ENCODE assay signal across 8 cellular contexts in the genomic region with DNA sequence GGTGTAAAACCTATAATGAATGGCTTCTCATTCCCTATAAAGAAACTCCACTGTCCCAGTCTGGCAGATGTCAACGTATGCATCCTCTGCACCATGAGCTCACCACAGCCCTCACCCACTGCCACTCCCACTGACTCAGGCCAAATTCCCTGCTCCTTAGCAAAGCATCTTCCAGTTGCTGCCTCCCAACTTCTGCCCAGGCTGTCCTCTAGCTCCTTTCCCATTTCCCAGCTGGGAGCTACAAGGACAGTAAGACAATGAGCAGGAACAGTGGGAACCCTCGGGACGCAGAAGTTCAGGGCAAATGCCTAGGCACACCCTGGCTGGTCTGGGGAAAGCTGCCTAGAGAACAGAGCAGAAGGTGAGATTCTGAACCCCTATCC. TPM values are rescaled to one million over a fixed set of nuclear protein-coding genes. Genes with fewer than 3 reads are reported as not detected.
A peak's percentile ranks its signal among the peaks of the same experiment; 100 is the strongest.
DNase-seq lines count a peak whose midpoint lies in the region; ATAC-seq and TF ChIP-seq lines count a peak whose summit lies in the region.

No MANE protein-coding gene starts in this region.

- CTCF ChIA-PET in PC-9 (lab: Charles Lee), result interaction anchor here (0.6 to 1.1 kb wide), 2 partner anchors 51 to 172 kb away, joined by 3 to 5 read pairs; a partner anchor contains a TSS

- no TSS peak for BruUV-seq in PC-9 (replicated peaks; lab: Mats Ljungman, UMichigan)

- H3K79me2 ChIP-seq in PC-9 (ENCODE audit: low read depth), result no peaks in the 10 kb centered on the region; the same call in 1 of the 2 replicates

- H3K4me3 ChIP-seq in PC-9, result peak overlapping the region; percentile 97
- no peak overlapping the region for H3K4me3 ChIP-seq in endocrine pancreas (ENCODE audit: control insufficient read depth, insufficient read depth, low read length)

- no peak for TF ChIP-seq CTCF in PC-9 (conservative IDR thresholded peaks at IDR 0.05)

- no peak for ATAC-seq in GM21447 (IDR thresholded peaks at IDR 0.05; ENCODE audit: unreplicated experiment)

- H4K20me1 ChIP-seq in PC-9 (ENCODE audit: insufficient read depth), result no peaks in the 10 kb centered on the region

- DNase-seq in ELR (ENCODE audit: low read depth) (peak; percentile 91), PC-9 (peak; percentile 12 to 49), myocyte (ENCODE audit: low read depth) (peak; percentile 68), hypothalamus (lab: John Stamatoyannopoulos, UW) (no peak), D341Med (ENCODE audit: low spot score) (no peak)
- no peak for DNase-seq in activated CD4-positive, CD25-positive, alpha-beta regulatory T cell (lab: John Stamatoyannopoulos, UW)

- H3K36me3 ChIP-seq in PC-9 (ENCODE audit: low read depth) (no peaks in the 10 kb centered on the region), endocrine pancreas (ENCODE audit: control insufficient read depth, insufficient read depth, low read length) (no peaks in the 10 kb centered on the region)

- intact Hi-C loops in PC-9 (cut with micrococcal nuclease; ENCODE audit: unreplicated experiment), result no loop called here

- H3K27ac ChIP-seq in PC-9, result no peak overlapping the region

- peak overlapping the region; percentile 62 for H3K9ac ChIP-seq in endocrine pancreas (ENCODE audit: control insufficient read depth, insufficient read depth, low read length)

- H3K4me2 ChIP-seq in PC-9, result peak overlapping the region; percentile 94

- H3F3A ChIP-seq in PC-9 (ENCODE audit: insufficient read depth, low read depth), result no peaks in the 10 kb centered on the region; the same call in 1 of the 2 replicates

- H3K9me3 ChIP-seq in PC-9 (ENCODE audit: insufficient read depth, low read depth) (no peaks in the 10 kb centered on the region), endocrine pancreas (ENCODE audit: control insufficient read depth, low read length) (no peaks in the 10 kb centered on the region)

- H3K9me2 ChIP-seq in PC-9 (ENCODE audit: insufficient read depth), result no peaks in the 10 kb centered on the region

- POLR2A ChIA-PET in PC-9 (lab: Charles Lee; ENCODE audit: unreplicated experiment), result no interaction called here

- H3K27me3 ChIP-seq in PC-9 (ENCODE audit: insufficient read depth, low read depth), result no peaks in the 10 kb centered on the region
- no peaks in the 10 kb centered on the region for H3K27me3 ChIP-seq in endocrine pancreas (ENCODE audit: control insufficient read depth, insufficient read depth, low read length)

- peak overlapping the region; percentile 99 for H2AFZ ChIP-seq in PC-9

- peaks cover 6% of the 10 kb centered on the region; the same call in 1 of the 2 replicates for H3K4me1 ChIP-seq in PC-9 (replicated peaks; ENCODE audit: insufficient read depth)
- no peaks in the 10 kb centered on the region for H3K4me1 ChIP-seq in endocrine pancreas (ENCODE audit: control insufficient read depth, insufficient read depth, low read length)

RNA-seq across cellular contexts. Expression of a gene that starts 9.1 kb away (rescaled TPM):
- total RNA-seq in PC-9 (2021) (18.9 and 23.2 TPM in 2 replicates), myocyte (67.0 and 73.3 TPM in 2 replicates)
- polyA plus RNA-seq in myocyte (2012), result 23.3 TPM

RNA-seq across cellular contexts. Expression of a gene that starts 13.7 kb away (rescaled TPM):
- 94.2 and 147 TPM in 2 replicates for total RNA-seq in PC-9 (2021)
- 120 and 182 TPM in 2 replicates for total RNA-seq in myocyte
- 262 TPM for polyA plus RNA-seq in myocyte (2012)

RNA-seq across cellular contexts. Expression of a gene that starts 14.5 kb away (rescaled TPM):
- total RNA-seq in PC-9 (2021) (32.7 and 33.8 TPM in 2 replicates), myocyte (48.3 and 63.7 TPM in 2 replicates)
- polyA plus RNA-seq in myocyte (2012), result 44.7 TPM

RNA-seq across cellular contexts. Expression of a gene that starts 26.3 kb away (rescaled TPM):
- total RNA-seq in PC-9 (2021), result 1.9 and 2.2 TPM in 2 replicates
- total RNA-seq in myocyte, result 1.1 and 4.5 TPM in 2 replicates
- 2.5 TPM for polyA plus RNA-seq in myocyte (2012)

RNA-seq across cellular contexts. Expression of a gene that starts 26.7 kb away (rescaled TPM):
- total RNA-seq in PC-9 (2021) (16.1 and 21.0 TPM in 2 replicates), myocyte (6.9 and 9.4 TPM in 2 replicates)
- 10.8 TPM for polyA plus RNA-seq in myocyte (2012)

Comparison
In these comparisons a context has a peak if more than half of its experiments do, and no peak if none do; other contexts are left out.
1. DNase-seq: peak in ELR (single experiment), PC-9 (2 of 2) and myocyte (single experiment); none in activated CD4-positive, CD25-positive, alpha-beta regulatory T cell (0 of 4), hypothalamus (0 of 51) and D341Med (single experiment).